Comparison of ENCODE assay signal across 13 cellular contexts in genomic region chr19:7933411-7933810, GRCh38. TPM values are rescaled to one million over a fixed set of nuclear protein-coding genes. Genes with fewer than 3 reads are reported as not detected.
DNase-seq lines count a peak whose midpoint lies in the region; TF ChIP-seq lines count a peak whose summit lies in the region.
"Had no signal": no experiment of that assay in that cellular context is flagged by ENCODE, and none has a peak within 500 bp of the region (broad histone marks: within the 10 kb centered on the region; RNA-seq: fewer than 3 reads in every experiment).

No MANE protein-coding gene starts in this region.

- peaks cover 5% of the 10 kb centered on the region for H3K79me2 ChIP-seq in neural progenitor cell (ENCODE audit: low read depth)

- in situ Hi-C loops in astrocyte of the spinal cord (cut with HindIII; ENCODE audit: low sequenced_read_pairs) = no loop called here

- H3K9me3 ChIP-seq in neural progenitor cell (ENCODE audit: low read depth) = no peaks in the 10 kb centered on the region
- H3K9me3 ChIP-seq: stomach had no signal

- DNase-seq in astrocyte of the spinal cord (ENCODE audit: low read depth, low spot score) (no peak), neural progenitor cell (ENCODE audit: low spot score) (no peak), caudate nucleus (lab: John Stamatoyannopoulos, UW) (no peak), T1000 (lab: John Stamatoyannopoulos, UW) (no peak), NOMO-1 treated with dmso at 0.1 percent for 144 hours (lab: John Stamatoyannopoulos, UW; ENCODE audit: unreplicated experiment) (no peak)
- DNase-seq: activated CD4-positive, alpha-beta memory T cell treated with anti-CD3 and anti-CD28 coated beads, Interleukin-2, amount 10 ng/mL, durations not matched to agents 7 days and 5 days; activated naive CD8-positive, alpha-beta T cell treated with anti-CD3 and anti-CD28 coated beads, Interleukin-2, amount 50 U/mL, for 24 hours; DMS153; GM23248; naive thymus-derived CD4-positive, alpha-beta T cell; NCI-H524 treated with DMSO at 0.1 percent for 48 hours; stomach had no signal

- H3K27ac Mint-ChIP-seq in neural progenitor cell = no peak overlapping the region
- H3K27ac Mint-ChIP-seq: activated CD4-positive, alpha-beta memory T cell treated with anti-CD3 and anti-CD28 coated beads, Interleukin-2, amount 10 ng/mL, durations not matched to agents 7 days and 5 days; activated naive CD8-positive, alpha-beta T cell treated with anti-CD3 and anti-CD28 coated beads, Interleukin-2, amount 50 U/mL, for 24 hours; naive thymus-derived CD4-positive, alpha-beta T cell had no signal

- H3K27me3 ChIP-seq in neural progenitor cell = no peaks in the 10 kb centered on the region
- H3K27me3 ChIP-seq: stomach had no signal

- peak; percentile 23 for TF ChIP-seq CTCF in GM12873 (IDR thresholded peaks at IDR 0.05; ENCODE audit: insufficient read depth, low read depth, low read length, missing control alignments)
- peak; percentile 38 for TF ChIP-seq CTCF in astrocyte of the spinal cord (IDR thresholded peaks at IDR 0.05; ENCODE audit: low read depth, low read length)
- peak; percentile 50 for TF ChIP-seq CTCF in neural progenitor cell (IDR thresholded peaks at IDR 0.05)

- H3K4me1 ChIP-seq in neural progenitor cell = no peaks in the 10 kb centered on the region

- no peak overlapping the region for H2AFZ ChIP-seq in neural progenitor cell (replicated peaks)
- H2AFZ ChIP-seq: GM23248 had no signal

- H3K27ac ChIP-seq in neural progenitor cell = no peak overlapping the region
- H3K27ac ChIP-seq in caudate nucleus (ENCODE audit: low read depth, low read length) = no peak overlapping the region
- H3K27ac ChIP-seq: GM23248 had no signal

- H3K4me1 Mint-ChIP-seq in neural progenitor cell = peaks cover 8% of the 10 kb centered on the region

- H3K36me3 ChIP-seq in neural progenitor cell = no peaks in the 10 kb centered on the region

- no peak overlapping the region for H3K9ac ChIP-seq in neural progenitor cell
- H3K9ac ChIP-seq: GM23248 had no signal

- H3K27me3 Mint-ChIP-seq in neural progenitor cell (ENCODE audit: insufficient read depth, low read depth) = peaks cover 2% of the 10 kb centered on the region
- H3K27me3 Mint-ChIP-seq: activated CD4-positive, alpha-beta memory T cell treated with anti-CD3 and anti-CD28 coated beads, Interleukin-2, amount 10 ng/mL, durations not matched to agents 7 days and 5 days; activated naive CD8-positive, alpha-beta T cell treated with anti-CD3 and anti-CD28 coated beads, Interleukin-2, amount 50 U/mL, for 24 hours; naive thymus-derived CD4-positive, alpha-beta T cell had no signal

- H3K4me3 ChIP-seq in astrocyte of the spinal cord (ENCODE audit: low read depth, low read length) (no peak overlapping the region), neural progenitor cell (no peak overlapping the region)
- H3K4me3 ChIP-seq: GM23248, stomach had no signal

- H3K4me3 Mint-ChIP-seq in neural progenitor cell = no peak overlapping the region
- H3K4me3 Mint-ChIP-seq: activated CD4-positive, alpha-beta memory T cell treated with anti-CD3 and anti-CD28 coated beads, Interleukin-2, amount 10 ng/mL, durations not matched to agents 7 days and 5 days; activated naive CD8-positive, alpha-beta T cell treated with anti-CD3 and anti-CD28 coated beads, Interleukin-2, amount 50 U/mL, for 24 hours; naive thymus-derived CD4-positive, alpha-beta T cell had no signal

- peaks cover 2% of the 10 kb centered on the region for H4K20me1 ChIP-seq in neural progenitor cell (ENCODE audit: low read depth)

- peaks cover 5% of the 10 kb centered on the region for H3K36me3 Mint-ChIP-seq in neural progenitor cell

- H3K4me2 ChIP-seq in neural progenitor cell = no peak overlapping the region

- no peaks in the 10 kb centered on the region for H3K9me3 Mint-ChIP-seq in neural progenitor cell
- H3K9me3 Mint-ChIP-seq: activated CD4-positive, alpha-beta memory T cell treated with anti-CD3 and anti-CD28 coated beads, Interleukin-2, amount 10 ng/mL, durations not matched to agents 7 days and 5 days; activated naive CD8-positive, alpha-beta T cell treated with anti-CD3 and anti-CD28 coated beads, Interleukin-2, amount 50 U/mL, for 24 hours; naive thymus-derived CD4-positive, alpha-beta T cell had no signal

- peaks cover 11% of the 10 kb centered on the region for H3F3A ChIP-seq in neural progenitor cell (ENCODE audit: low read depth)

RNA-seq across cellular contexts. Expression of gene CTXN1, which starts 7.5 kb away (rescaled TPM):
- total RNA-seq in neural progenitor cell (ENCODE audit: low replicate concordance) = 3.7 and 34.3 TPM in 2 replicates
- total RNA-seq: activated CD4-positive, alpha-beta memory T cell treated with anti-CD3 and anti-CD28 coated beads, Interleukin-2, amount 10 ng/mL, durations not matched to agents 7 days and 5 days had no signal

RNA-seq across cellular contexts. Expression of gene TIMM44, which starts 10.1 kb away (rescaled TPM):
- total RNA-seq in neural progenitor cell (ENCODE audit: low replicate concordance) = 43.7 and 59.5 TPM in 2 replicates

RNA-seq across cellular contexts. Expression of gene SNAPC2, which starts 13.3 kb away (rescaled TPM):
- total RNA-seq in neural progenitor cell (ENCODE audit: low replicate concordance) = 5.7 and 20.7 TPM in 2 replicates

RNA-seq across cellular contexts. Expression of gene TGFBR3L, which starts 18.8 kb away (rescaled TPM):
- 0.99 and 1.8 TPM in 2 replicates for total RNA-seq in neural progenitor cell (ENCODE audit: low replicate concordance)
- total RNA-seq: stomach had no signal

RNA-seq across cellular contexts. Expression of gene MAP2K7, which starts 29.7 kb away (rescaled TPM):
- 14.4 and 20.7 TPM in 2 replicates for total RNA-seq in neural progenitor cell (ENCODE audit: low replicate concordance)
